In the genomic region with DNA sequence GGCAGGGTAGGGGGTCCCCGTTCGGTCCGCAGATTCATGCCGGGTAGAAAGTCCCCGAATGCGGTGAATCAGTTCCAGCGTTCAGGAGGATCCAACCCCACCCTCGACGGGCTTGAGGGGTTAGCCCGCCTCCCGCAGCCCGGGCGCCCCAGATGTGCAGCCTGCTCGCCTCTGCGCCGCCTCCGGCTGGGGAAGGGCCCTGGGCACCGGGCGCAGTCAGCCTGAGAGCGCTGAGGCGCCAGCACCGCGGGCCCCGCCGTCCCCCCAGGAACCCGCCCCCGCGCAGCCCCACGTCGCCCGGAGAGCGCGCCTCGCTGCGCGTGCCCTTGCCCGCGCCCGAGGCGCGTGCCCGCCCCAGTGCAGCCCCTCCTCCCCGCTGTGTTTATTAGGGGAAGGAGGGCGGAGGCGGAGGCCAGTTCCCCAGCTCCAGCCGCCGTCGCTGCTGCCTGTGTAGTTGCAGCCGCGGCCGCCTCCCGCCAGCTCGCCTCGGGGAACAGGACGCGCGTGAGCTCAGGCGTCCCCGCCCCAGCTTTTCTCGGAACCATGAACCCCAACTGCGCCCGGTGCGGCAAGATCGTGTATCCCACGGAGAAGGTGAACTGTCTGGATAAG, we compare ENCODE assay signal across 1 cellular context.
A peak's percentile ranks its signal among the peaks of the same experiment; 100 is the strongest.
TF ChIP-seq lines count a peak whose summit lies in the region.

Gene LASP1 (plus strand): TSS at position 412 of the 612 bp plus-strand sequence. CDS start 132 bp downstream, at position 544.

TF ChIP-seq in HepG2, 621 proteins besides CTCF, POLR2A, EP300 and RAD21 (continued from another document and continues in another):
- peak; percentile 22; the same call in 1 of the 2 replicates for TF ChIP-seq ATF3 (CRISPR knock-in tag; IDR thresholded peaks at IDR 0.05)
- no peak for TF ChIP-seq ATF1 (CRISPR knock-in tag; IDR thresholded peaks at IDR 0.05)
- TF ChIP-seq E2F1 (CRISPR knock-in tag; IDR thresholded peaks at IDR 0.05), result 0 out of 2 replicates have a peak, but pooled peaks have one; percentile 24
- no peak for TF ChIP-seq DPF2 (CRISPR knock-in tag; IDR thresholded peaks at IDR 0.05; ENCODE audit: borderline replicate concordance, low read depth)
- TF ChIP-seq, protein P1, sequence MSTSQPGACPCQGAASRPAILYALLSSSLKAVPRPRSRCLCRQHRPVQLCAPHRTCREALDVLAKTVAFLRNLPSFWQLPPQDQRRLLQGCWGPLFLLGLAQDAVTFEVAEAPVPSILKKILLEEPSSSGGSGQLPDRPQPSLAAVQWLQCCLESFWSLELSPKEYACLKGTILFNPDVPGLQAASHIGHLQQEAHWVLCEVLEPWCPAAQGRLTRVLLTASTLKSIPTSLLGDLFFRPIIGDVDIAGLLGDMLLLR (CRISPR knock-in tag; IDR thresholded peaks at IDR 0.05), result peak; percentile 76; the same call in 1 of the 2 replicates
- TF ChIP-seq SMYD3 (CRISPR knock-in tag; IDR thresholded peaks at IDR 0.05), result peak; percentile 65; the same call in 1 of the 2 replicates
- peak; percentile 94; the same call in 1 of the 2 replicates for TF ChIP-seq ARID4A (CRISPR knock-in tag; IDR thresholded peaks at IDR 0.05; ENCODE audit: borderline replicate concordance)
- no peak for TF ChIP-seq ZNF549 (CRISPR knock-in tag; IDR thresholded peaks at IDR 0.05)
- TF ChIP-seq ZBTB26 (CRISPR knock-in tag; IDR thresholded peaks at IDR 0.05; ENCODE audit: borderline replicate concordance), result 0 out of 2 replicates have a peak, but pooled peaks have one; percentile 42
- no peak; the same call in 1 of the 2 replicates for TF ChIP-seq ZNF230 (CRISPR knock-in tag; IDR thresholded peaks at IDR 0.05)
- TF ChIP-seq, protein P2, sequence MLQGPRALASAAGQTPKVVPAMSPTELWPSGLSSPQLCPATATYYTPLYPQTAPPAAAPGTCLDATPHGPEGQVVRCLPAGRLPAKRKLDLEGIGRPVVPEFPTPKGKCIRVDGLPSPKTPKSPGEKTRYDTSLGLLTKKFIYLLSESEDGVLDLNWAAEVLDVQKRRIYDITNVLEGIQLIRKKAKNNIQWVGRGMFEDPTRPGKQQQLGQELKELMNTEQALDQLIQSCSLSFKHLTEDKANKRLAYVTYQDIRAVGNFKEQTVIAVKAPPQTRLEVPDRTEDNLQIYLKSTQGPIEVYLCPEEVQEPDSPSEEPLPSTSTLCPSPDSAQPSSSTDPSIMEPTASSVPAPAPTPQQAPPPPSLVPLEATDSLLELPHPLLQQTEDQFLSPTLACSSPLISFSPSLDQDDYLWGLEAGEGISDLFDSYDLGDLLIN (CRISPR knock-in tag; IDR thresholded peaks at IDR 0.05; ENCODE audit: borderline replicate concordance), result peak; percentile 56; the same call in 1 of the 2 replicates
- no peak for TF ChIP-seq NCOA5 (CRISPR knock-in tag; IDR thresholded peaks at IDR 0.05)
- TF ChIP-seq, protein P3, sequence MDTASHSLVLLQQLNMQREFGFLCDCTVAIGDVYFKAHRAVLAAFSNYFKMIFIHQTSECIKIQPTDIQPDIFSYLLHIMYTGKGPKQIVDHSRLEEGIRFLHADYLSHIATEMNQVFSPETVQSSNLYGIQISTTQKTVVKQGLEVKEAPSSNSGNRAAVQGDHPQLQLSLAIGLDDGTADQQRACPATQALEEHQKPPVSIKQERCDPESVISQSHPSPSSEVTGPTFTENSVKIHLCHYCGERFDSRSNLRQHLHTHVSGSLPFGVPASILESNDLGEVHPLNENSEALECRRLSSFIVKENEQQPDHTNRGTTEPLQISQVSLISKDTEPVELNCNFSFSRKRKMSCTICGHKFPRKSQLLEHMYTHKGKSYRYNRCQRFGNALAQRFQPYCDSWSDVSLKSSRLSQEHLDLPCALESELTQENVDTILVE (CRISPR knock-in tag; IDR thresholded peaks at IDR 0.05), result 0 out of 2 replicates have a peak, but pooled peaks have one; percentile 17
- peak; percentile 79; the same call in 1 of the 2 replicates for TF ChIP-seq ZFP37 (CRISPR knock-in tag; IDR thresholded peaks at IDR 0.05; ENCODE audit: borderline replicate concordance)
- TF ChIP-seq ZUFSP (CRISPR knock-in tag; IDR thresholded peaks at IDR 0.05; ENCODE audit: borderline replicate concordance), result no peak
- TF ChIP-seq ZNF546 (CRISPR knock-in tag; conservative IDR thresholded peaks at IDR 0.05), result 0 out of 2 replicates have a peak, but pooled peaks have one; percentile 81
- no peak; the same call in 1 of the 2 replicates for TF ChIP-seq ZNF572 (CRISPR knock-in tag; IDR thresholded peaks at IDR 0.05)
- no peak for TF ChIP-seq ZNF850 (CRISPR knock-in tag; conservative IDR thresholded peaks at IDR 0.05)
- no peak; the same call in 1 of the 2 replicates for TF ChIP-seq RFX3 (CRISPR knock-in tag; IDR thresholded peaks at IDR 0.05)
- TF ChIP-seq HOXA5 (CRISPR knock-in tag; IDR thresholded peaks at IDR 0.05), result no peak; the same call in none of the 2 replicates
- no peak for TF ChIP-seq XBP1 (CRISPR knock-in tag; IDR thresholded peaks at IDR 0.05)
- TF ChIP-seq, protein P4, sequence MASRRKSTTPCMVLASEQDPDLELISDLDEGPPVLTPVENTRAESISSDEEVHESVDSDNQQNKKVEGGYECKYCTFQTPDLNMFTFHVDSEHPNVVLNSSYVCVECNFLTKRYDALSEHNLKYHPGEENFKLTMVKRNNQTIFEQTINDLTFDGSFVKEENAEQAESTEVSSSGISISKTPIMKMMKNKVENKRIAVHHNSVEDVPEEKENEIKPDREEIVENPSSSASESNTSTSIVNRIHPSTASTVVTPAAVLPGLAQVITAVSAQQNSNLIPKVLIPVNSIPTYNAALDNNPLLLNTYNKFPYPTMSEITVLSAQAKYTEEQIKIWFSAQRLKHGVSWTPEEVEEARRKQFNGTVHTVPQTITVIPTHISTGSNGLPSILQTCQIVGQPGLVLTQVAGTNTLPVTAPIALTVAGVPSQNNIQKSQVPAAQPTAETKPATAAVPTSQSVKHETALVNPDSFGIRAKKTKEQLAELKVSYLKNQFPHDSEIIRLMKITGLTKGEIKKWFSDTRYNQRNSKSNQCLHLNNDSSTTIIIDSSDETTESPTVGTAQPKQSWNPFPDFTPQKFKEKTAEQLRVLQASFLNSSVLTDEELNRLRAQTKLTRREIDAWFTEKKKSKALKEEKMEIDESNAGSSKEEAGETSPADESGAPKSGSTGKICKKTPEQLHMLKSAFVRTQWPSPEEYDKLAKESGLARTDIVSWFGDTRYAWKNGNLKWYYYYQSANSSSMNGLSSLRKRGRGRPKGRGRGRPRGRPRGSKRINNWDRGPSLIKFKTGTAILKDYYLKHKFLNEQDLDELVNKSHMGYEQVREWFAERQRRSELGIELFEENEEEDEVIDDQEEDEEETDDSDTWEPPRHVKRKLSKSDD (CRISPR knock-in tag; IDR thresholded peaks at IDR 0.05; ENCODE audit: low read depth), result peak; percentile 70; the same call in 1 of the 2 replicates
- peak; percentile 95 for TF ChIP-seq POLR2AphosphoS5 (IDR thresholded peaks at IDR 0.05; ENCODE audit: low read depth, low read length)
- TF ChIP-seq THAP7 (CRISPR knock-in tag; IDR thresholded peaks at IDR 0.05), result 0 out of 2 replicates have a peak, but pooled peaks have one; percentile 29
- TF ChIP-seq SNAPC4 (CRISPR knock-in tag; IDR thresholded peaks at IDR 0.05), result no peak; the same call in 1 of the 2 replicates
- peak; percentile 38 for TF ChIP-seq SRSF4 (IDR thresholded peaks at IDR 0.05; ENCODE audit: low read depth, low read length, poor library complexity, severe bottlenecking)
- TF ChIP-seq EHMT2 (IDR thresholded peaks at IDR 0.05; ENCODE audit: borderline replicate concordance, low read depth, low read length), result no peak
- peak; percentile 60 for TF ChIP-seq BCL6 (CRISPR knock-in tag; IDR thresholded peaks at IDR 0.05)
- peak; percentile 95; the same call in 1 of the 2 replicates for TF ChIP-seq ZNF160 (CRISPR knock-in tag; IDR thresholded peaks at IDR 0.05)
- TF ChIP-seq MIXL1 (CRISPR knock-in tag; IDR thresholded peaks at IDR 0.05), result peak; percentile 21; the same call in 1 of the 2 replicates
